Comparison of ENCODE assay signal across 8 cellular contexts in genomic region chr7:106041140-106041717, GRCh38.
DNase-seq lines count a peak whose midpoint lies in the region; ATAC-seq and TF ChIP-seq lines count a peak whose summit lies in the region.

No MANE protein-coding gene starts in this region.

- peak; percentile 76 for TF ChIP-seq CTCF in Calu3 (IDR thresholded peaks at IDR 0.05; ENCODE audit: unreplicated experiment)

- DNase-seq in Calu3 (peak; percentile 61), NCI-H2227 treated with DMSO at 0.1 percent for 48 hours (lab: John Stamatoyannopoulos, UW) (peak; percentile 51), iPS-NIHi7 (ENCODE audit: extremely low spot score) (peak; percentile 86), NCI-H128 (lab: John Stamatoyannopoulos, UW; ENCODE audit: unreplicated experiment) (no peak)
- peak; percentile 38 for DNase-seq in stimulated activated CD4-positive, alpha-beta T cell treated with anti-CD3 and anti-CD28 coated beads, Interleukin-4, amount 100 ng/mL, for 24 hours

- H3K36me3 Mint-ChIP-seq in Calu3 (ENCODE audit: insufficient read depth, unreplicated experiment): no peaks in the 10 kb centered on the region
- no peaks in the 10 kb centered on the region for H3K36me3 Mint-ChIP-seq in activated naive CD4-positive, alpha-beta T cell treated with anti-CD3 and anti-CD28 coated beads, Interleukin-2, amount 50 U/mL, for 24 hours

- CTCF ChIA-PET in Calu3 (lab: Charles Lee): no interaction called here

- peak; percentile 52 for ATAC-seq in GM19397 (IDR thresholded peaks at IDR 0.05; ENCODE audit: unreplicated experiment)
- no peak for ATAC-seq in GM21528 (IDR thresholded peaks at IDR 0.05; ENCODE audit: low FRiP score, unreplicated experiment)

- peaks cover 9% of the 10 kb centered on the region for H3K4me1 Mint-ChIP-seq in Calu3 (ENCODE audit: low read depth, unreplicated experiment)
- H3K4me1 Mint-ChIP-seq in activated naive CD4-positive, alpha-beta T cell treated with anti-CD3 and anti-CD28 coated beads, Interleukin-2, amount 50 U/mL, for 24 hours: peaks cover 50% of the 10 kb centered on the region

- H3K27me3 Mint-ChIP-seq in Calu3 (ENCODE audit: unreplicated experiment): peaks cover 36% of the 10 kb centered on the region
- H3K27me3 Mint-ChIP-seq in activated naive CD4-positive, alpha-beta T cell treated with anti-CD3 and anti-CD28 coated beads, Interleukin-2, amount 50 U/mL, for 24 hours: peaks cover 2% of the 10 kb centered on the region

- H3K9me3 Mint-ChIP-seq in Calu3 (ENCODE audit: low read depth, unreplicated experiment): no peaks in the 10 kb centered on the region
- H3K9me3 Mint-ChIP-seq in activated naive CD4-positive, alpha-beta T cell treated with anti-CD3 and anti-CD28 coated beads, Interleukin-2, amount 50 U/mL, for 24 hours: no peaks in the 10 kb centered on the region

- BruUV-seq in Calu3 (replicated peaks; lab: Mats Ljungman, UMichigan): no TSS peak

- intact Hi-C loops in Calu3 (cut with micrococcal nuclease; ENCODE audit: unreplicated experiment): loop anchor here (5.0 kb wide), 1 partner anchor 449 kb away; no protein-coding TSS in a partner anchor

- H3K27ac Mint-ChIP-seq in Calu3 (ENCODE audit: unreplicated experiment): no peak overlapping the region
- H3K27ac Mint-ChIP-seq in activated naive CD4-positive, alpha-beta T cell treated with anti-CD3 and anti-CD28 coated beads, Interleukin-2, amount 50 U/mL, for 24 hours: no peak overlapping the region

- no peak overlapping the region for H3K4me3 Mint-ChIP-seq in Calu3 (ENCODE audit: low read depth, unreplicated experiment)
- peak overlapping the region; percentile 40 for H3K4me3 Mint-ChIP-seq in activated naive CD4-positive, alpha-beta T cell treated with anti-CD3 and anti-CD28 coated beads, Interleukin-2, amount 50 U/mL, for 24 hours
